ENCODE assay signal across 1 cellular context in genomic region chr11:2522636-2523255, GRCh38.
TF ChIP-seq lines count a peak whose summit lies in the region.

No MANE protein-coding gene starts in this region.

TF ChIP-seq in SK-N-SH treated with all-trans-retinoic acid at 6 μM for 48 hours, 23 proteins besides CTCF, POLR2A, EP300 and RAD21 (continued from another document):
- TF ChIP-seq TOX (CRISPR knock-in tag; IDR thresholded peaks at IDR 0.05; ENCODE audit: borderline replicate concordance) (no peak), TCF4 (CRISPR knock-in tag; IDR thresholded peaks at IDR 0.05; ENCODE audit: borderline replicate concordance) (no peak), ARNTL (CRISPR knock-in tag; IDR thresholded peaks at IDR 0.05; ENCODE audit: borderline replicate concordance, low read depth) (no peak), ZFP3 (CRISPR knock-in tag; IDR thresholded peaks at IDR 0.05) (no peak), BACH2 (CRISPR knock-in tag; IDR thresholded peaks at IDR 0.05; ENCODE audit: borderline replicate concordance) (no peak), OSR1 (CRISPR knock-in tag; IDR thresholded peaks at IDR 0.05) (no peak)
- TF ChIP-seq, protein P1, sequence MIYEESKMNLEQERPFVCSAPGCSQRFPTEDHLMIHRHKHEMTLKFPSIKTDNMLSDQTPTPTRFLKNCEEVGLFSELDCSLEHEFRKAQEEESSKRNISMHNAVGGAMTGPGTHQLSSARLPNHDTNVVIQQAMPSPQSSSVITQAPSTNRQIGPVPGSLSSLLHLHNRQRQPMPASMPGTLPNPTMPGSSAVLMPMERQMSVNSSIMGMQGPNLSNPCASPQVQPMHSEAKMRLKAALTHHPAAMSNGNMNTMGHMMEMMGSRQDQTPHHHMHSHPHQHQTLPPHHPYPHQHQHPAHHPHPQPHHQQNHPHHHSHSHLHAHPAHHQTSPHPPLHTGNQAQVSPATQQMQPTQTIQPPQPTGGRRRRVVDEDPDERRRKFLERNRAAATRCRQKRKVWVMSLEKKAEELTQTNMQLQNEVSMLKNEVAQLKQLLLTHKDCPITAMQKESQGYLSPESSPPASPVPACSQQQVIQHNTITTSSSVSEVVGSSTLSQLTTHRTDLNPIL (CRISPR knock-in tag; IDR thresholded peaks at IDR 0.05; ENCODE audit: low read depth), result no peak
- TF ChIP-seq, protein P2, sequence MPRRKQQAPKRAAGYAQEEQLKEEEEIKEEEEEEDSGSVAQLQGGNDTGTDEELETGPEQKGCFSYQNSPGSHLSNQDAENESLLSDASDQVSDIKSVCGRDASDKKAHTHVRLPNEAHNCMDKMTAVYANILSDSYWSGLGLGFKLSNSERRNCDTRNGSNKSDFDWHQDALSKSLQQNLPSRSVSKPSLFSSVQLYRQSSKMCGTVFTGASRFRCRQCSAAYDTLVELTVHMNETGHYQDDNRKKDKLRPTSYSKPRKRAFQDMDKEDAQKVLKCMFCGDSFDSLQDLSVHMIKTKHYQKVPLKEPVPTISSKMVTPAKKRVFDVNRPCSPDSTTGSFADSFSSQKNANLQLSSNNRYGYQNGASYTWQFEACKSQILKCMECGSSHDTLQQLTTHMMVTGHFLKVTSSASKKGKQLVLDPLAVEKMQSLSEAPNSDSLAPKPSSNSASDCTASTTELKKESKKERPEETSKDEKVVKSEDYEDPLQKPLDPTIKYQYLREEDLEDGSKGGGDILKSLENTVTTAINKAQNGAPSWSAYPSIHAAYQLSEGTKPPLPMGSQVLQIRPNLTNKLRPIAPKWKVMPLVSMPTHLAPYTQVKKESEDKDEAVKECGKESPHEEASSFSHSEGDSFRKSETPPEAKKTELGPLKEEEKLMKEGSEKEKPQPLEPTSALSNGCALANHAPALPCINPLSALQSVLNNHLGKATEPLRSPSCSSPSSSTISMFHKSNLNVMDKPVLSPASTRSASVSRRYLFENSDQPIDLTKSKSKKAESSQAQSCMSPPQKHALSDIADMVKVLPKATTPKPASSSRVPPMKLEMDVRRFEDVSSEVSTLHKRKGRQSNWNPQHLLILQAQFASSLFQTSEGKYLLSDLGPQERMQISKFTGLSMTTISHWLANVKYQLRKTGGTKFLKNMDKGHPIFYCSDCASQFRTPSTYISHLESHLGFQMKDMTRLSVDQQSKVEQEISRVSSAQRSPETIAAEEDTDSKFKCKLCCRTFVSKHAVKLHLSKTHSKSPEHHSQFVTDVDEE (CRISPR knock-in tag; IDR thresholded peaks at IDR 0.05), result no peak
TF ChIP-seq in SK-N-SH treated with all-trans-retinoic acid at 6 μM for 48 hours: peak in this region for 0.
